ENCODE assay signal across 9 cellular contexts in the genomic region with DNA sequence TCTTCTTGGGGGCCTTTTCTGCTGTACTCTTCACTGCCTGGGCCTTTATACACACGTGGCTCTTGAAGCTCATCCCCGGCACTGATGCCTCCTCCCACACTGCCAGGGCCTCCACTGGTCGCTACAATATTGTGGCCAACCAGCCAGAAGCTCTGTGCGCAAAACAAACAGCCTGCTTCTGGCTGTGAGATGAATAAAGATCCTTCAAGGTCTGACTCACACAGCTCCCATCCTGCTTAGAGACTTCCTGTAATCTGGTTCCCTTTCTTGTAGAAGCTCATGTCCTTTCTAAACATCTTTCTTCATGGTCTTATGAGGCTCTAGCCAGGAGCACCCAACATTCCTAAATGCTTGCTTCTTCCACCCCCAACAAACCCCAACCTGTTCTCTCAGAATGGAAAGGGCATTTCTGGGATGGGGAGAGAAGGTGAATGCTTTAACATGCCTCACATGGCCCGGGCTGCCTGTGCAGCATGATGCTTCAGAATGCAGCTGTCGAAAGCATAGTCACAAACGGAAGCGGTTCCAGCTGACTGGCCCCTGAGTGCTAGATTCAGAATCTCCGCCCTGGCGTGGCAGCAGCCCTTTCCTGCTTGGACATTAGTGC. TPM values are rescaled to one million over a fixed set of nuclear protein-coding genes. Genes with fewer than 3 reads are reported as not detected.
A peak's percentile ranks its signal among the peaks of the same experiment; 100 is the strongest.
DNase-seq lines count a peak whose midpoint lies in the region; ATAC-seq and TF ChIP-seq lines count a peak whose summit lies in the region.
"Had no signal": no experiment of that assay in that cellular context is flagged by ENCODE, and none has a peak within 500 bp of the region (broad histone marks: within the 10 kb centered on the region; RNA-seq: fewer than 3 reads in every experiment).

No MANE protein-coding gene starts in this region.

- H3K27ac Mint-ChIP-seq in HFFc6 = peak overlapping the region; percentile 96
- H3K27ac Mint-ChIP-seq in activated T-helper 1 cell treated with anti-CD3 and anti-CD28 coated beads, Interleukin-12 subunit alpha, Interleukin-12 subunit beta, Interleukin-2, Interleukin-4 antibody, amounts not matched to agents 30 ng/mL and 10 ng/mL and 1 ng/mL, durations not matched to agents 14 hours and 24 hours and 36 hours = peak overlapping the region; percentile 97

- no peaks in the 10 kb centered on the region for H3K36me3 ChIP-seq in heart right ventricle
- H3K36me3 ChIP-seq in gastrocnemius medialis = no peaks in the 10 kb centered on the region

- no peaks in the 10 kb centered on the region for H3K9me3 Mint-ChIP-seq in HFFc6
- no peaks in the 10 kb centered on the region for H3K9me3 Mint-ChIP-seq in activated T-helper 1 cell treated with anti-CD3 and anti-CD28 coated beads, Interleukin-12 subunit alpha, Interleukin-12 subunit beta, Interleukin-2, Interleukin-4 antibody, amounts not matched to agents 30 ng/mL and 10 ng/mL and 1 ng/mL, durations not matched to agents 14 hours and 24 hours and 36 hours

- H3K4me1 ChIP-seq in heart right ventricle (peaks cover 11 to 76% (median 71%) of the 10 kb centered on the region in 9 donors), gastrocnemius medialis (peaks cover 8 to 43% of the 10 kb centered on the region in 2 donors)

- ATAC-seq in Right ventricle myocardium inferior (peak; percentile 81), heart right ventricle (peak; percentile 71 to 90 (median 80)), gastrocnemius medialis (peak; percentile 56 to 62)
- ATAC-seq: HCT116 had no signal

- no peaks in the 10 kb centered on the region for H3K36me3 Mint-ChIP-seq in HFFc6 (ENCODE audit: low read depth)
- H3K36me3 Mint-ChIP-seq in activated T-helper 1 cell treated with anti-CD3 and anti-CD28 coated beads, Interleukin-12 subunit alpha, Interleukin-12 subunit beta, Interleukin-2, Interleukin-4 antibody, amounts not matched to agents 30 ng/mL and 10 ng/mL and 1 ng/mL, durations not matched to agents 14 hours and 24 hours and 36 hours (ENCODE audit: low read depth) = peaks cover 12% of the 10 kb centered on the region

- H3K9me3 ChIP-seq in heart right ventricle (no peaks in the 10 kb centered on the region), gastrocnemius medialis (no peaks in the 10 kb centered on the region)

- in situ Hi-C loops in gastrocnemius medialis (cut with MboI; ENCODE audit: low sequenced_read_pairs in 4 of 4) = no loop called here

- H3K4me3 ChIP-seq in NB4 (ENCODE audit: low read depth, low read length) (no peak overlapping the region), heart right ventricle (peak overlapping the region in 3 of 10 donors; percentile 1 to 19 (median 8)), gastrocnemius medialis (no peak overlapping the region)

- peak overlapping the region; percentile 71; the same call in 1 of the 2 replicates for H3K4me3 Mint-ChIP-seq in HFFc6
- peak overlapping the region; percentile 46 for H3K4me3 Mint-ChIP-seq in activated T-helper 1 cell treated with anti-CD3 and anti-CD28 coated beads, Interleukin-12 subunit alpha, Interleukin-12 subunit beta, Interleukin-2, Interleukin-4 antibody, amounts not matched to agents 30 ng/mL and 10 ng/mL and 1 ng/mL, durations not matched to agents 14 hours and 24 hours and 36 hours

- 33 to 48% methylated on average over 10 of the region's 10 CpGs for WGBS in heart right ventricle, 2 donors

- intact Hi-C loops in Right ventricle myocardium inferior (cut with DNase I) (no loop called here), cardiac septum (cut with DNase I) (loop anchor here (2.0 to 10.0 kb wide), 2 partner anchors 22 to 1382 kb away; no protein-coding TSS in a partner anchor), heart right ventricle (cut with DNase I) (no loop called here), gastrocnemius medialis (cut with DNase I; ENCODE audit: low total_unique reads) (no loop called here)
- intact Hi-C loops in activated T-helper 1 cell treated with anti-CD3 and anti-CD28 coated beads, Interleukin-12 subunit alpha, Interleukin-12 subunit beta, Interleukin-2, Interleukin-4 antibody, amounts not matched to agents 30 ng/mL and 10 ng/mL and 1 ng/mL, durations not matched to agents 14 hours and 24 hours and 36 hours (cut with micrococcal nuclease) = loop anchor here (2.0 to 10.0 kb wide), 2 partner anchors 24 to 1692 kb away; partner anchors contain the start of gene NRP2

- DNase-seq in Right ventricle myocardium inferior (ENCODE audit: missing footprints) (peak; percentile 83), cardiac septum (ENCODE audit: low spot score) (no peak), HFFc6 (peak; percentile 84), NB4 (ENCODE audit: low read depth) (peak; percentile 80), heart right ventricle (peak; percentile 62 to 75), gastrocnemius medialis (peak in 1 of 2 donors; percentile 45), cortex of kidney (lab: John Stamatoyannopoulos, UW) (no peak)
- peak; percentile 35 for DNase-seq in activated T-helper 1 cell treated with anti-CD3 and anti-CD28 coated beads, Interleukin-12 subunit alpha, Interleukin-12 subunit beta, Interleukin-2, Interleukin-4 antibody, amounts not matched to agents 30 ng/mL and 10 ng/mL and 1 ng/mL, durations not matched to agents 14 hours and 24 hours and 36 hours (ENCODE audit: low spot score)

- H3K27me3 ChIP-seq in heart right ventricle (no peaks in the 10 kb centered on the region), gastrocnemius medialis (no peaks in the 10 kb centered on the region)

- peaks cover 1% of the 10 kb centered on the region for H3K27me3 Mint-ChIP-seq in HFFc6 (ENCODE audit: insufficient read depth)
- no peaks in the 10 kb centered on the region for H3K27me3 Mint-ChIP-seq in activated T-helper 1 cell treated with anti-CD3 and anti-CD28 coated beads, Interleukin-12 subunit alpha, Interleukin-12 subunit beta, Interleukin-2, Interleukin-4 antibody, amounts not matched to agents 30 ng/mL and 10 ng/mL and 1 ng/mL, durations not matched to agents 14 hours and 24 hours and 36 hours (ENCODE audit: insufficient read depth)

- TF ChIP-seq POLR2A in NB4 (IDR thresholded peaks at IDR 0.05; ENCODE audit: extremely low read depth, insufficient read length) (no peak), gastrocnemius medialis (IDR thresholded peaks at IDR 0.05) (no peak)

- peaks cover 50% of the 10 kb centered on the region for H3K4me1 Mint-ChIP-seq in HFFc6 (ENCODE audit: low read depth)
- H3K4me1 Mint-ChIP-seq in activated T-helper 1 cell treated with anti-CD3 and anti-CD28 coated beads, Interleukin-12 subunit alpha, Interleukin-12 subunit beta, Interleukin-2, Interleukin-4 antibody, amounts not matched to agents 30 ng/mL and 10 ng/mL and 1 ng/mL, durations not matched to agents 14 hours and 24 hours and 36 hours (ENCODE audit: low read depth) = peaks cover 50% of the 10 kb centered on the region

- no peak for TF ChIP-seq CTCF in HFFc6 (IDR thresholded peaks at IDR 0.05)
- TF ChIP-seq CTCF in NB4 (IDR thresholded peaks at IDR 0.05; ENCODE audit: low read depth, low read length) = no peak
- no peak for TF ChIP-seq CTCF in heart right ventricle (IDR thresholded peaks at IDR 0.05)
- TF ChIP-seq CTCF in gastrocnemius medialis (IDR thresholded peaks at IDR 0.05 in 4 of 5, conservative IDR thresholded peaks at IDR 0.05 in 1 of 5) = no peak

- H3K27ac ChIP-seq in heart right ventricle (peak overlapping the region; percentile 11 to 84 (median 75)), gastrocnemius medialis (peak overlapping the region; percentile 56 to 71 (median 64))

RNA-seq across cellular contexts. Expression of gene NRP2, which starts 24.6 kb away (rescaled TPM):
- total RNA-seq in Right ventricle myocardium inferior (7.6 TPM), cardiac septum (11.7 TPM), heart right ventricle (10 to 100 TPM in 5 of 10 donors, 1 to 10 TPM in 5; 4.7 to 29.4 (median 9.9) TPM), gastrocnemius medialis (1 to 10 TPM; 1.6 to 4.1 (median 2.2) TPM)
- 10 to 100 TPM; 11.8 to 25.1 (median 21.4) TPM for total RNA-seq in HFFc6 (2021; fragmentation: NEBNext Ultra II Directional; extraction: Animal tissue kit (Norgen Biotek cat#: 25700))
- total RNA-seq in activated T-helper 1 cell treated with anti-CD3 and anti-CD28 coated beads, Interleukin-12 subunit alpha, Interleukin-12 subunit beta, Interleukin-2, Interleukin-4 antibody, amounts not matched to agents 30 ng/mL and 10 ng/mL and 1 ng/mL, durations not matched to agents 14 hours and 24 hours and 36 hours = 56.9 and 64.0 TPM in 2 replicates
- polyA plus RNA-seq in heart right ventricle = 1 to 10 TPM; 2.5 to 2.7 TPM

Comparison
In these comparisons a context has a peak if more than half of its experiments do, and no peak if none do; other contexts are left out.
1. DNase-seq: peak in Right ventricle myocardium inferior (single experiment), HFFc6 (single experiment), NB4 (single experiment), activated T-helper 1 cell treated with anti-CD3 and anti-CD28 coated beads, Interleukin-12 subunit alpha, Interleukin-12 subunit beta, Interleukin-2, Interleukin-4 antibody, amounts not matched to agents 30 ng/mL and 10 ng/mL and 1 ng/mL, durations not matched to agents 14 hours and 24 hours and 36 hours (single experiment) and heart right ventricle (2 of 2); none in cardiac septum (single experiment) and cortex of kidney (single experiment).
2. intact Hi-C loops: an anchor here in cardiac septum (2.0 to 10.0 kb wide) and activated T-helper 1 cell treated with anti-CD3 and anti-CD28 coated beads, Interleukin-12 subunit alpha, Interleukin-12 subunit beta, Interleukin-2, Interleukin-4 antibody, amounts not matched to agents 30 ng/mL and 10 ng/mL and 1 ng/mL, durations not matched to agents 14 hours and 24 hours and 36 hours (2.0 to 10.0 kb wide); none called in Right ventricle myocardium inferior, heart right ventricle and gastrocnemius medialis.
3. Peak in every context shown above with its lines, with median percentiles within 50 percentile points of each other: ATAC-seq.